15 cellular contexts compared by ENCODE assay signal in the genomic region with DNA sequence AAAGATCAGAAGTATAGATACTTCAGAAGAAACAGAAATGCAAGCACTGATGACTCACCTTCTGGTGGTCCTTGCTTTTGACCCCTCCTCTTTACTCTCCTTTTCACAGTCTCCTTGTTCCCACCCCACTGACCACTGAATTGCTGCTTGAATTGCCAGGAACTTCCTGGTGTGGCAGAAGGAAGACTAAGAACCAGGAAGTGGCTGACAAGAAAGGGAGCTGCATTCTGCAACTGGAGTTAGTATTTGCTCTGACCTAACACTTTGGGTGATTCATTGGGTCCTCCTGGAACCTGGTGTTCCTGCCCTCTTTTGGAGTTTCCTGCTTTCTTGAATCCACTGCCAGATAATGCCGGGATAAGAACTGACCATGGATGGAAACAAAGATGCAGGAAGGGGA. TPM values are rescaled to one million over a fixed set of nuclear protein-coding genes. Genes with fewer than 3 reads are reported as not detected.
DNase-seq lines count a peak whose midpoint lies in the region; ATAC-seq and TF ChIP-seq lines count a peak whose summit lies in the region.
"Had no signal": no experiment of that assay in that cellular context is flagged by ENCODE, and none has a peak within 500 bp of the region (broad histone marks: within the 10 kb centered on the region; RNA-seq: fewer than 3 reads in every experiment).

No MANE protein-coding gene starts in this region.

- H4K20me1 ChIP-seq in IMR-90 (ENCODE audit: insufficient read depth, low read length) = no peaks in the 10 kb centered on the region

- ATAC-seq in IMR-90 (ENCODE audit: low read depth) (no peak), aorta (ENCODE audit: low FRiP score) (no peak)
- no peak for ATAC-seq in activated CD8-positive, alpha-beta memory T cell treated with anti-CD3 and anti-CD28 coated beads, Interleukin-2, amount 10 ng/mL, durations not matched to agents 7 days and 5 days

- no peak overlapping the region for H2BK20ac ChIP-seq in IMR-90 (ENCODE audit: low read depth, low read length)

- no peak overlapping the region for H3K56ac ChIP-seq in IMR-90 (ENCODE audit: extremely low read depth, insufficient read depth, low read length)

- POLR2A ChIA-PET in IMR-90 (lab: Charles Lee; ENCODE audit: unreplicated experiment) = no interaction called here

- no peak overlapping the region for H3K4me3 Mint-ChIP-seq in nephron progenitor cell
- no peak overlapping the region for H3K4me3 Mint-ChIP-seq in activated CD8-positive, alpha-beta memory T cell treated with anti-CD3 and anti-CD28 coated beads, Interleukin-2, amount 10 ng/mL, durations not matched to agents 7 days and 5 days
- H3K4me3 Mint-ChIP-seq: activated naive CD4-positive, alpha-beta T cell treated with anti-CD3 and anti-CD28 coated beads, Interleukin-2, amount 10 ng/mL, durations not matched to agents 7 days and 5 days; CD14-positive monocyte had no signal

- TF ChIP-seq RAD21 in IMR-90 (IDR thresholded peaks at IDR 0.05; ENCODE audit: low read length) = no peak

- H3K18ac ChIP-seq in IMR-90 (ENCODE audit: low read depth, low read length) = no peak overlapping the region

- H3K9me3 Mint-ChIP-seq in nephron progenitor cell = peaks cover 38% of the 10 kb centered on the region
- peaks cover 4% of the 10 kb centered on the region for H3K9me3 Mint-ChIP-seq in activated CD8-positive, alpha-beta memory T cell treated with anti-CD3 and anti-CD28 coated beads, Interleukin-2, amount 10 ng/mL, durations not matched to agents 7 days and 5 days (ENCODE audit: low read depth)

- H4K91ac ChIP-seq in IMR-90 (ENCODE audit: insufficient read depth, low read depth, low read length) = no peak overlapping the region

- no peak overlapping the region for H2AK9ac ChIP-seq in IMR-90 (replicated peaks; ENCODE audit: low read depth, low read length, poor library complexity)

- H3K27me3 ChIP-seq in IMR-90 (ENCODE audit: control insufficient read depth, insufficient read depth, low read length) (peaks cover 3% of the 10 kb centered on the region), aorta (ENCODE audit: control insufficient read depth in 1 of 2, insufficient read depth in 2 of 2, low read length in 1 of 2) (no peaks in the 10 kb centered on the region)
- H3K27me3 ChIP-seq: breast epithelium had no signal

- TF ChIP-seq POLR2A in IMR-90 (IDR thresholded peaks at IDR 0.05; ENCODE audit: low read depth, low read length) = no peak

- no peak overlapping the region for H3K4me3 ChIP-seq in IMR-90 (ENCODE audit: insufficient read depth, low read depth, low read length)
- H3K4me3 ChIP-seq in cardiac fibroblast (replicated peaks in 1 of 2; ENCODE audit: low read depth in 2 of 2, low read length in 2 of 2) = no peak overlapping the region
- H3K4me3 ChIP-seq in aorta (ENCODE audit: low read length in 2 of 2) = no peak overlapping the region
- H3K4me3 ChIP-seq: breast epithelium had no signal

- peak overlapping the region; percentile 12 for H3K27ac Mint-ChIP-seq in nephron progenitor cell
- no peak overlapping the region for H3K27ac Mint-ChIP-seq in activated CD8-positive, alpha-beta memory T cell treated with anti-CD3 and anti-CD28 coated beads, Interleukin-2, amount 10 ng/mL, durations not matched to agents 7 days and 5 days
- H3K27ac Mint-ChIP-seq: activated naive CD4-positive, alpha-beta T cell treated with anti-CD3 and anti-CD28 coated beads, Interleukin-2, amount 10 ng/mL, durations not matched to agents 7 days and 5 days had no signal

- no peaks in the 10 kb centered on the region; the same call in 1 of the 2 replicates for H3K9me1 ChIP-seq in IMR-90 (ENCODE audit: insufficient read depth, low read length)

- H3K9me3 ChIP-seq in IMR-90 (ENCODE audit: control insufficient read depth, insufficient read depth, low read length) (no peaks in the 10 kb centered on the region), aorta (ENCODE audit: control insufficient read depth, low read length) (no peaks in the 10 kb centered on the region)

- BruUV-seq in IMR-90 (replicated peaks; lab: Mats Ljungman, UMichigan) = no TSS peak

- dilution Hi-C loops in IMR-90 (cut with HindIII; ENCODE audit: low sequenced_read_pairs, unreplicated experiment) = no loop called here

- H3K4me1 Mint-ChIP-seq in nephron progenitor cell = no peaks in the 10 kb centered on the region
- peaks cover 3% of the 10 kb centered on the region for H3K4me1 Mint-ChIP-seq in activated CD8-positive, alpha-beta memory T cell treated with anti-CD3 and anti-CD28 coated beads, Interleukin-2, amount 10 ng/mL, durations not matched to agents 7 days and 5 days
- H3K4me1 Mint-ChIP-seq: activated naive CD4-positive, alpha-beta T cell treated with anti-CD3 and anti-CD28 coated beads, Interleukin-2, amount 10 ng/mL, durations not matched to agents 7 days and 5 days had no signal

- CTCF ChIA-PET in IMR-90 (lab: Yijun Ruan, JAX) = no interaction called here
- CTCF ChIA-PET in activated CD8-positive, alpha-beta memory T cell treated with anti-CD3 and anti-CD28 coated beads, Interleukin-2, amount 10 ng/mL, durations not matched to agents 7 days and 5 days (lab: Charles Lee) = no interaction called here

- TF ChIP-seq CTCF in IMR-90 (conservative IDR thresholded peaks at IDR 0.05; ENCODE audit: low read depth, low read length) (no peak), cardiac fibroblast (IDR thresholded peaks at IDR 0.05; ENCODE audit: low read depth, low read length) (no peak), nephron progenitor cell (IDR thresholded peaks at IDR 0.05) (no peak)

- no peak overlapping the region for H3K4me2 ChIP-seq in IMR-90 (ENCODE audit: low read depth, low read length)

- H4K5ac ChIP-seq in IMR-90 (ENCODE audit: low read depth, low read length) = no peak overlapping the region

- no peaks in the 10 kb centered on the region for H3K4me1 ChIP-seq in IMR-90 (ENCODE audit: control insufficient read depth, insufficient read depth, low read length)
- H3K4me1 ChIP-seq in aorta (ENCODE audit: control insufficient read depth in 1 of 2, insufficient read depth in 2 of 2, low read length in 2 of 2) = no peaks in the 10 kb centered on the region
- H3K4me1 ChIP-seq: breast epithelium had no signal

- H2AFZ ChIP-seq in IMR-90 (replicated peaks; ENCODE audit: low read length, poor library complexity) = no peak overlapping the region

- peaks cover 22% of the 10 kb centered on the region for H3K36me3 Mint-ChIP-seq in nephron progenitor cell (ENCODE audit: low read depth)
- no peaks in the 10 kb centered on the region for H3K36me3 Mint-ChIP-seq in activated CD8-positive, alpha-beta memory T cell treated with anti-CD3 and anti-CD28 coated beads, Interleukin-2, amount 10 ng/mL, durations not matched to agents 7 days and 5 days
- H3K36me3 Mint-ChIP-seq: activated naive CD4-positive, alpha-beta T cell treated with anti-CD3 and anti-CD28 coated beads, Interleukin-2, amount 10 ng/mL, durations not matched to agents 7 days and 5 days; CD14-positive monocyte had no signal

- DNase-seq in DMS53 (lab: John Stamatoyannopoulos, UW) (peak; percentile 57), IMR-90 (peak; percentile 10), cardiac fibroblast (ENCODE audit: low read depth in 2 of 2) (peak; percentile 17 to 58), nephron progenitor cell (no peak), activated gamma-delta T cell (lab: John Stamatoyannopoulos, UW) (no peak), aorta (no peak), putamen (ENCODE audit: low spot score) (no peak)
- DNase-seq in activated CD8-positive, alpha-beta memory T cell treated with anti-CD3 and anti-CD28 coated beads, Interleukin-2, amount 10 ng/mL, durations not matched to agents 7 days and 5 days = no peak
- DNase-seq: activated CD4-positive, CD25-positive, alpha-beta regulatory T cell; activated naive CD4-positive, alpha-beta T cell treated with anti-CD3 and anti-CD28 coated beads, Interleukin-2, amount 10 ng/mL, durations not matched to agents 7 days and 5 days; NCI-H1105 had no signal

- no CpG with 5 or more reads among the region's 1 CpG for WGBS in IMR-90 (ENCODE audit: extremely low coverage in 2 of 2, insufficient read length in 1 of 2), 2 experiments
- 74 to 87% methylated on average over 1 of the region's 1 CpG for WGBS in aorta, 2 donors

- no peak overlapping the region for H3K9ac ChIP-seq in IMR-90 (ENCODE audit: low read depth, low read length)

- no peak overlapping the region for H3K4ac ChIP-seq in IMR-90 (ENCODE audit: low read depth, low read length)

- H2BK5ac ChIP-seq in IMR-90 (ENCODE audit: low read depth, low read length, poor library complexity, severe bottlenecking) = no peak overlapping the region

- H2AK5ac ChIP-seq in IMR-90 (ENCODE audit: low read depth, low read length) = no peak overlapping the region

- no peak overlapping the region for H2BK15ac ChIP-seq in IMR-90 (ENCODE audit: low read depth, low read length)

- no peaks in the 10 kb centered on the region for H3K36me3 ChIP-seq in IMR-90 (ENCODE audit: control insufficient read depth, insufficient read depth, low read length)
- peaks cover 0 to 2% of the 10 kb centered on the region in 2 donors for H3K36me3 ChIP-seq in aorta (ENCODE audit: control insufficient read depth in 1 of 2, insufficient read depth in 2 of 2, low read length in 1 of 2)
- H3K36me3 ChIP-seq: breast epithelium had no signal

- H3K79me1 ChIP-seq in IMR-90 (ENCODE audit: low read depth in 1 of 2, low read length in 2 of 2) = no peaks in the 10 kb centered on the region

- no peak overlapping the region for H2BK120ac ChIP-seq in IMR-90 (ENCODE audit: low read depth, low read length)

- no peaks in the 10 kb centered on the region for H3K27me3 Mint-ChIP-seq in nephron progenitor cell (ENCODE audit: low read depth, poor library complexity)
- peaks cover 13% of the 10 kb centered on the region for H3K27me3 Mint-ChIP-seq in activated CD8-positive, alpha-beta memory T cell treated with anti-CD3 and anti-CD28 coated beads, Interleukin-2, amount 10 ng/mL, durations not matched to agents 7 days and 5 days

- intact Hi-C loops in IMR-90 (cut with micrococcal nuclease) = no loop called here
- intact Hi-C loops in aorta (cut with DNase I) = no loop called here

- in situ Hi-C loops in IMR-90 (cut with MboI; ENCODE audit: low sequenced_read_pairs) = no loop called here

- H3K27ac ChIP-seq in IMR-90 (ENCODE audit: insufficient read depth, low read length) = no peak overlapping the region
- H3K27ac ChIP-seq in aorta (ENCODE audit: low read depth in 1 of 2, low read length in 2 of 2) = no peak overlapping the region
- H3K27ac ChIP-seq: breast epithelium had no signal

- no peak overlapping the region for H3K14ac ChIP-seq in IMR-90 (replicated peaks; ENCODE audit: low read depth, low read length)

- no peak overlapping the region for H4K8ac ChIP-seq in IMR-90 (ENCODE audit: low read depth in 2 of 2, low read length in 2 of 2)

- no peak overlapping the region for H3K23ac ChIP-seq in IMR-90 (ENCODE audit: low read depth, low read length)

TF ChIP-seq in IMR-90, 13 proteins besides CTCF, POLR2A, EP300 and RAD21 (continues in another document):
- no peak for TF ChIP-seq RCOR1 (IDR thresholded peaks at IDR 0.05; ENCODE audit: insufficient replicate concordance, low read length)

RNA-seq across cellular contexts. Expression of gene KY, which starts 23.0 kb away (rescaled TPM):
- total RNA-seq in IMR-90 (2012; rRNA removed) = under 0.01 TPM in 2 replicates
- polyA plus RNA-seq in IMR-90 (2012; rRNA removed) = 0.04 and 0.09 TPM in 2 replicates
- 0.02 TPM in 2 replicates for polyA plus RNA-seq in IMR-90 (2012; cell fraction: cytosol; rRNA removed)
- polyA plus RNA-seq in IMR-90 (2012; cell fraction: nucleus; rRNA removed; ENCODE audit: low replicate concordance) = 0.02 and 0.04 TPM in 2 replicates
- 1 to 10 TPM; 1.2 to 1.8 TPM for total RNA-seq in aorta
- under 1 TPM; 0.13 TPM for polyA plus RNA-seq in aorta
- not detected for total RNA-seq in activated CD8-positive, alpha-beta memory T cell treated with anti-CD3 and anti-CD28 coated beads, Interleukin-2, amount 10 ng/mL, durations not matched to agents 7 days and 5 days
- total RNA-seq: OCI-LY7 had no signal
- polyA plus RNA-seq: keratinocyte had no signal

Comparison
In these comparisons a context has a peak if more than half of its experiments do, and no peak if none do; other contexts are left out.
1. DNase-seq: peak in DMS53 (single experiment), IMR-90 (single experiment) and cardiac fibroblast (2 of 2); none in nephron progenitor cell (single experiment), activated gamma-delta T cell (single experiment), aorta (0 of 2), putamen (single experiment) and activated CD8-positive, alpha-beta memory T cell treated with anti-CD3 and anti-CD28 coated beads, Interleukin-2, amount 10 ng/mL, durations not matched to agents 7 days and 5 days (single experiment).